Comparison of ENCODE assay signal across 11 cellular contexts in genomic region chr19:3547301-3547731, GRCh38. TPM values are rescaled to one million over a fixed set of nuclear protein-coding genes. Genes with fewer than 3 reads are reported as not detected.
A peak's percentile ranks its signal among the peaks of the same experiment; 100 is the strongest.
DNase-seq lines count a peak whose midpoint lies in the region; ATAC-seq and TF ChIP-seq lines count a peak whose summit lies in the region.
"Had no signal": no experiment of that assay in that cellular context is flagged by ENCODE, and none has a peak within 500 bp of the region (broad histone marks: within the 10 kb centered on the region; RNA-seq: fewer than 3 reads in every experiment).

No MANE protein-coding gene starts in this region.

- H3K27ac ChIP-seq in thoracic aorta = no peak overlapping the region

- H3K9me3 ChIP-seq in thoracic aorta = no peaks in the 10 kb centered on the region

- DNase-seq in activated gamma-delta T cell treated with Interleukin-2 at 50 U/mL for 16 hours (peak; percentile 27), activated gamma-delta T cell (lab: John Stamatoyannopoulos, UW) (no peak), foreskin fibroblast (peak in 1 of 2 donors; percentile 55), thoracic aorta (ENCODE audit: low spot score) (no peak), NCI-H226 (no peak), ecto neural progenitor cell (ENCODE audit: low spot score) (no peak)
- peak; percentile 42 to 52 for DNase-seq in activated CD4-positive, alpha-beta T cell treated with anti-CD3 and anti-CD28 coated beads, Interleukin-2, amount 50 U/mL, for 48 hours

- peaks cover 0 to 14% of the 10 kb centered on the region in 2 donors for H3K4me1 ChIP-seq in thoracic aorta (ENCODE audit: control insufficient read depth in 1 of 2, low read depth in 2 of 2)

- H3K36me3 ChIP-seq in thoracic aorta = no peaks in the 10 kb centered on the region

- peak; percentile 61 for TF ChIP-seq CTCF in foreskin fibroblast (IDR thresholded peaks at IDR 0.05; ENCODE audit: low read depth, low read length)
- TF ChIP-seq CTCF in thoracic aorta (IDR thresholded peaks at IDR 0.05) = peak; percentile 40

- ATAC-seq in thoracic aorta (ENCODE audit: insufficient number of reproducible peaks, low FRiP score, low read depth) (no peak), GM18909 (IDR thresholded peaks at IDR 0.05; ENCODE audit: poor library complexity, unreplicated experiment) (no peak)

- no peaks in the 10 kb centered on the region for H3K27me3 ChIP-seq in thoracic aorta (replicated peaks; ENCODE audit: insufficient read depth)

- H3K4me3 ChIP-seq in foreskin fibroblast (ENCODE audit: low read depth in 1 of 2, low read length in 2 of 2) (no peak overlapping the region), thoracic aorta (no peak overlapping the region)

RNA-seq across cellular contexts. Expression of gene TEKTIP1, which starts 8.3 kb away (rescaled TPM):
- not detected for total RNA-seq in thoracic aorta
- total RNA-seq: Daoy, M059J, pulmonary artery endothelial cell had no signal

RNA-seq across cellular contexts. Expression of gene MFSD12, which starts 10.1 kb away (rescaled TPM):
- 100 to 1,000 TPM in 1 of 2 donors, 10 to 100 TPM in 1; 85.6 to 112 TPM for total RNA-seq in thoracic aorta

RNA-seq across cellular contexts. Expression of gene HMG20B, which starts 25.4 kb away (rescaled TPM):
- 100 to 1,000 TPM in 1 of 2 donors, 10 to 100 TPM in 1; 90.8 to 120 TPM for total RNA-seq in thoracic aorta

RNA-seq across cellular contexts. Expression of gene GIPC3, which starts 38.0 kb away (rescaled TPM):
- total RNA-seq in thoracic aorta = 1 to 10 TPM; 1.1 to 1.6 TPM
- total RNA-seq: Daoy, M059J had no signal

RNA-seq across cellular contexts. Expression of gene FZR1, which starts 41.2 kb away (rescaled TPM):
- 10 to 100 TPM; 29.6 to 33.8 TPM for total RNA-seq in thoracic aorta

Comparison
In these comparisons a context has a peak if more than half of its experiments do, and no peak if none do; other contexts are left out.
1. DNase-seq: peak in activated gamma-delta T cell treated with Interleukin-2 at 50 U/mL for 16 hours (single experiment) and activated CD4-positive, alpha-beta T cell treated with anti-CD3 and anti-CD28 coated beads, Interleukin-2, amount 50 U/mL, for 48 hours (2 of 2); none in activated gamma-delta T cell (single experiment), thoracic aorta (single experiment), NCI-H226 (single experiment) and ecto neural progenitor cell (single experiment).